Comparison of ENCODE assay signal across 20 cellular contexts in genomic region chr7:120260111-120260510, GRCh38. TPM values are rescaled to one million over a fixed set of nuclear protein-coding genes. Genes with fewer than 3 reads are reported as not detected.
"Had no signal": no experiment of that assay in that cellular context is flagged by ENCODE, and none has a peak within 500 bp of the region (broad histone marks: within the 10 kb centered on the region; RNA-seq: fewer than 3 reads in every experiment).

No MANE protein-coding gene starts in this region.

- H3K4me3 ChIP-seq: dorsolateral prefrontal cortex, lung, right lobe of liver, smooth muscle cell, suprapubic skin, transverse colon, vagina had no signal

- H3K9ac ChIP-seq: parathyroid adenoma had no signal

- H3K27ac ChIP-seq: dorsolateral prefrontal cortex, neutrophil, parathyroid adenoma, right lobe of liver, suprapubic skin, transverse colon, vagina had no signal

- H3K9me3 ChIP-seq: neutrophil, right lobe of liver, suprapubic skin, transverse colon, vagina had no signal

- H2AFZ ChIP-seq: parathyroid adenoma had no signal

- H3K4me2 ChIP-seq: smooth muscle cell had no signal

- H3K36me3 ChIP-seq: neutrophil, right lobe of liver, suprapubic skin, transverse colon, vagina had no signal

- H3K79me2 ChIP-seq: parathyroid adenoma had no signal

- H3K4me1 ChIP-seq: parathyroid adenoma, right lobe of liver, suprapubic skin, transverse colon, vagina had no signal

- DNase-seq: dorsolateral prefrontal cortex; effector CD4-positive, alpha-beta T cell; kidney; natural killer cell; right lobe of liver; stimulated activated CD4-positive, alpha-beta T cell treated with anti-CD3 and anti-CD28 coated beads, Interleukin-12 subunit alpha, Interleukin-12 subunit beta, amount 100 ng/mL, for 4 hours; stimulated activated CD4-positive, alpha-beta T cell treated with anti-CD3 and anti-CD28 coated beads, Interleukin-1b, Interleukin-23, amount 100 ng/mL, for 48 hours; stimulated activated CD4-positive, alpha-beta T cell treated with anti-CD3 and anti-CD28 coated beads, Interleukin-4, amount 100 ng/mL, for 1 hour; stimulated activated CD8-positive, alpha-beta memory T cell treated with anti-CD3 and anti-CD28 coated beads, Interleukin-4, amount 100 ng/mL, for 48 hours; stimulated activated naive CD4-positive, alpha-beta T cell; stimulated activated naive CD8-positive, alpha-beta T cell treated with anti-CD3 and anti-CD28 coated beads, Interleukin-15, amount 100 ng/mL, for 72 hours; transverse colon had no signal

- FAIRE-seq: frontal cortex, kidney had no signal

- H3K27me3 ChIP-seq: dorsolateral prefrontal cortex, neutrophil, right lobe of liver, suprapubic skin, transverse colon, vagina had no signal

RNA-seq across cellular contexts. Expression of gene KCND2, which starts 12.9 kb away (rescaled TPM):
- total RNA-seq: mononuclear cell, natural killer cell had no signal
